Comparison of ENCODE assay signal across 22 cellular contexts in genomic region chr3:42402394-42403100, GRCh38. TPM values are rescaled to one million over a fixed set of nuclear protein-coding genes. Genes with fewer than 3 reads are reported as not detected.
DNase-seq lines count a peak whose midpoint lies in the region; ATAC-seq and TF ChIP-seq lines count a peak whose summit lies in the region.
"Had no signal": no experiment of that assay in that cellular context is flagged by ENCODE, and none has a peak within 500 bp of the region (broad histone marks: within the 10 kb centered on the region; RNA-seq: fewer than 3 reads in every experiment).

No MANE protein-coding gene starts in this region.

- H3K4me3 ChIP-seq in KMS-11 (IDR thresholded peaks at IDR 0.05; ENCODE audit: insufficient read depth, low read depth, low read length) = no peak overlapping the region
- H3K4me3 ChIP-seq in tibial artery = no peak overlapping the region
- H3K4me3 ChIP-seq: BLaER1 treated with 17β-estradiol and CSF1 and Interleukin-3, amounts not matched to agents 10 nM and 100 nM had no signal

- POLR2A ChIA-PET in activated CD4-positive, alpha-beta T cell treated with anti-CD3 and anti-CD28 coated beads, Interleukin-2, amount 10 ng/mL, durations not matched to agents 7 days and 5 days (lab: Charles Lee) = no interaction called here

- H3K9ac ChIP-seq in KMS-11 = no peak overlapping the region
- H3K9ac ChIP-seq: BLaER1 treated with 17β-estradiol and CSF1 and Interleukin-3, amounts not matched to agents 10 nM and 100 nM had no signal

- peaks cover 33% of the 10 kb centered on the region for H3K4me1 Mint-ChIP-seq in stimulated activated naive CD8-positive, alpha-beta T cell treated with anti-CD3 and anti-CD28 coated beads, Interleukin-15, amount 100 ng/mL, for 72 hours
- peaks cover 6% of the 10 kb centered on the region for H3K4me1 Mint-ChIP-seq in activated CD4-positive, alpha-beta T cell treated with anti-CD3 and anti-CD28 coated beads, Interleukin-2, amount 10 ng/mL, durations not matched to agents 7 days and 5 days
- H3K4me1 Mint-ChIP-seq: B cell had no signal

- no peak for TF ChIP-seq CTCF in KMS-11 (conservative IDR thresholded peaks at IDR 0.05; ENCODE audit: low read depth, low read length)
- TF ChIP-seq CTCF in tibial artery (IDR thresholded peaks at IDR 0.05) = no peak

- no peak for DNase-seq in stimulated activated naive CD8-positive, alpha-beta T cell treated with anti-CD3 and anti-CD28 coated beads, Interleukin-15, amount 100 ng/mL, for 72 hours
- DNase-seq in stimulated activated naive CD8-positive, alpha-beta T cell treated with anti-CD3 and anti-CD28 coated beads, Interleukin-15, Interleukin-2, amounts not matched to agents 100 U/mL and 50 U/mL, for 24 hours = no peak
- DNase-seq in astrocyte of the hippocampus (ENCODE audit: low read depth, low spot score) = peak; percentile 52
- no peak for DNase-seq in tibial artery
- DNase-seq in activated CD4-positive, alpha-beta T cell treated with anti-CD3 and anti-CD28 coated beads, Interleukin-2, amount 10 ng/mL, durations not matched to agents 7 days and 5 days = no peak
- DNase-seq: CD8-positive, alpha-beta T cell; COR-L47; DMS 273 treated with DMSO at 0.1 percent for 48 hours; DMS53; DND-41; GDM1; GOT3; H7; HFFc6; IMR-90 had no signal

- H3K4me1 ChIP-seq in KMS-11 (ENCODE audit: low read depth, poor library complexity, severe bottlenecking) (peaks cover 66% of the 10 kb centered on the region), tibial artery (no peaks in the 10 kb centered on the region)
- H3K4me1 ChIP-seq: BLaER1 treated with 17β-estradiol and CSF1 and Interleukin-3, amounts not matched to agents 10 nM and 100 nM had no signal

- no peaks in the 10 kb centered on the region for H3K36me3 Mint-ChIP-seq in activated CD4-positive, alpha-beta T cell treated with anti-CD3 and anti-CD28 coated beads, Interleukin-2, amount 10 ng/mL, durations not matched to agents 7 days and 5 days (ENCODE audit: low read depth)
- H3K36me3 Mint-ChIP-seq: CD8-positive, alpha-beta T cell had no signal

- no peak overlapping the region for H3K27ac Mint-ChIP-seq in stimulated activated naive CD8-positive, alpha-beta T cell treated with anti-CD3 and anti-CD28 coated beads, Interleukin-15, amount 100 ng/mL, for 72 hours
- no peak overlapping the region for H3K27ac Mint-ChIP-seq in activated CD4-positive, alpha-beta T cell treated with anti-CD3 and anti-CD28 coated beads, Interleukin-2, amount 10 ng/mL, durations not matched to agents 7 days and 5 days
- H3K27ac Mint-ChIP-seq: B cell; CD8-positive, alpha-beta T cell; HFFc6 had no signal

- H4K20me1 ChIP-seq in KMS-11 (ENCODE audit: insufficient read depth) = no peaks in the 10 kb centered on the region
- H4K20me1 ChIP-seq: BLaER1 treated with 17β-estradiol and CSF1 and Interleukin-3, amounts not matched to agents 10 nM and 100 nM had no signal

- CTCF ChIA-PET in activated CD4-positive, alpha-beta T cell treated with anti-CD3 and anti-CD28 coated beads, Interleukin-2, amount 10 ng/mL, durations not matched to agents 7 days and 5 days (lab: Charles Lee) = no interaction called here

- no peaks in the 10 kb centered on the region for H3K9me3 Mint-ChIP-seq in stimulated activated naive CD8-positive, alpha-beta T cell treated with anti-CD3 and anti-CD28 coated beads, Interleukin-15, amount 100 ng/mL, for 72 hours
- peaks cover 2% of the 10 kb centered on the region for H3K9me3 Mint-ChIP-seq in activated CD4-positive, alpha-beta T cell treated with anti-CD3 and anti-CD28 coated beads, Interleukin-2, amount 10 ng/mL, durations not matched to agents 7 days and 5 days
- H3K9me3 Mint-ChIP-seq: CD8-positive, alpha-beta T cell; HFFc6 had no signal

- intact Hi-C loops in tibial artery (cut with DNase I; ENCODE audit: low total_unique reads) = no loop called here

- no peak overlapping the region for H2AFZ ChIP-seq in KMS-11 (ENCODE audit: low read depth)

- peak overlapping the region in 1 of 2 donors; percentile 6 for H3K4me3 Mint-ChIP-seq in stimulated activated naive CD8-positive, alpha-beta T cell treated with anti-CD3 and anti-CD28 coated beads, Interleukin-15, amount 100 ng/mL, for 72 hours
- H3K4me3 Mint-ChIP-seq in activated CD4-positive, alpha-beta T cell treated with anti-CD3 and anti-CD28 coated beads, Interleukin-2, amount 10 ng/mL, durations not matched to agents 7 days and 5 days = no peak overlapping the region
- H3K4me3 Mint-ChIP-seq: B cell; CD8-positive, alpha-beta T cell; HFFc6 had no signal

- H3K4me2 ChIP-seq in KMS-11 = peak overlapping the region; percentile 33; the same call in 1 of the 2 replicates
- H3K4me2 ChIP-seq: BLaER1 treated with 17β-estradiol and CSF1 and Interleukin-3, amounts not matched to agents 10 nM and 100 nM had no signal

- no peak overlapping the region for H3K27ac ChIP-seq in KMS-11
- no peak overlapping the region for H3K27ac ChIP-seq in tibial artery
- H3K27ac ChIP-seq: BLaER1 treated with 17β-estradiol and CSF1 and Interleukin-3, amounts not matched to agents 10 nM and 100 nM; HL-60 had no signal

- ATAC-seq in stimulated activated naive CD8-positive, alpha-beta T cell treated with anti-CD3 and anti-CD28 coated beads, Interleukin-15, amount 100 ng/mL, for 72 hours = peak; percentile 66
- ATAC-seq in stimulated activated naive CD8-positive, alpha-beta T cell treated with anti-CD3 and anti-CD28 coated beads, Interleukin-15, Interleukin-2, amounts not matched to agents 100 U/mL and 50 U/mL, for 24 hours = no peak
- ATAC-seq in GM21723 (IDR thresholded peaks at IDR 0.05; ENCODE audit: unreplicated experiment) = no peak
- ATAC-seq: CD8-positive, alpha-beta T cell; HCT116 had no signal

- no peaks in the 10 kb centered on the region for H3K9me3 ChIP-seq in tibial artery

- H3K27me3 ChIP-seq in KMS-11 (ENCODE audit: insufficient read depth, low read depth) (no peaks in the 10 kb centered on the region), tibial artery (no peaks in the 10 kb centered on the region)
- H3K27me3 ChIP-seq: BLaER1 treated with 17β-estradiol and CSF1 and Interleukin-3, amounts not matched to agents 10 nM and 100 nM had no signal

- no peaks in the 10 kb centered on the region for H3K27me3 Mint-ChIP-seq in stimulated activated naive CD8-positive, alpha-beta T cell treated with anti-CD3 and anti-CD28 coated beads, Interleukin-15, amount 100 ng/mL, for 72 hours
- no peaks in the 10 kb centered on the region for H3K27me3 Mint-ChIP-seq in activated CD4-positive, alpha-beta T cell treated with anti-CD3 and anti-CD28 coated beads, Interleukin-2, amount 10 ng/mL, durations not matched to agents 7 days and 5 days

- H3K79me2 ChIP-seq in KMS-11 (ENCODE audit: insufficient read depth, low read depth) = no peaks in the 10 kb centered on the region

- H3K36me3 ChIP-seq in KMS-11 (ENCODE audit: insufficient read depth) = no peaks in the 10 kb centered on the region
- no peaks in the 10 kb centered on the region for H3K36me3 ChIP-seq in tibial artery
- H3K36me3 ChIP-seq: BLaER1 treated with 17β-estradiol and CSF1 and Interleukin-3, amounts not matched to agents 10 nM and 100 nM had no signal

RNA-seq across cellular contexts. Expression of gene LYZL4, which starts 7.9 kb away (rescaled TPM):
- total RNA-seq in activated CD4-positive, alpha-beta T cell treated with anti-CD3 and anti-CD28 coated beads, Interleukin-2, amount 10 ng/mL, durations not matched to agents 7 days and 5 days = not detected
- total RNA-seq: A172; B cell; CD8-positive, alpha-beta T cell; H7; HFFc6; IMR-90 had no signal
